8 cellular contexts compared by ENCODE assay signal in the genomic region with DNA sequence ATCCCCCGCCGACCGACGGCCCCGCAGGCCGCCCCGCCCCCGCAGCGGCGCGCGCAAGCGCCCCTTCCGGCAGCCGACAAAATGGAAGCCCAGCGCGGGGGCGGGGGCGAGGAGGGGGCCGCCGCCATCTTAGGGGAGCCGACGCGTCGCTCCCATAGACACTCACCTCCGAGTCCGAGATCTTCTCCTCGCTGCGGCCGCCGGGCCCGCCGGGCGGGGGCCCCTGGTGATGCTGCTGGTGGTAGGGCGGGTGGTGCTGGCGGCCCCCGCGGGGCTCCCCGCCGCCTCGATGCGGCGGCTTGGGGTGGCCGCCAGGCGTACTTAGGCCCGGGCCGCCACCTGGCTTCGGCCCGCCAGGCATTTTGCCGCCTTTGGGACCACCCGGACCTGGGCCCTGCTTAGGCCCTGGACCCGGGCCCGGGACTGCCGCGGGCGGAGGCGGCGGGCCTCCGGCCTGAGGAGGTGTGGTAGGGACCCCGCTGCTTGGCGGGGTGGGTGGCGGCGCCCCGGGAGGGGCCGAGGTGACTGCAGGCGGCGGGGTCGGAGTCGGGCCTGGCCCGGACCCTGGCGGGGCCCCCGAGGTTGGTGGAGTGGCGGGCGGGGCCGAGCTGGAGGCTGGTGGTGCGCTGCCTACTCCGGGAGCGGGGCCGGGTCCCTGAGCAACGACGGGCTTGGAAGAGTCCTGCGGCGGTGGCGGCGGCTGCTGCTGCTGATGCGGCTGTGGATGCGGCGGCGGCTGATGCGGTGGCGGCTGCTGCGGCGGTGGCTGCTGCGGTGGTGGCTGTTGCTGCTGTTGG. TPM values are rescaled to one million over a fixed set of nuclear protein-coding genes. Genes with fewer than 3 reads are reported as not detected.
DNase-seq lines count a peak whose midpoint lies in the region; ATAC-seq and TF ChIP-seq lines count a peak whose summit lies in the region.

No MANE protein-coding gene starts in this region.

- peak overlapping the region; percentile 53 for H2AFZ ChIP-seq in hepatocyte

- DNase-seq in GM06990 (ENCODE audit: extremely low read depth, insufficient read length) (peak; percentile 89), NCI-H1694 treated with DMSO at 0.1 percent for 48 hours (lab: John Stamatoyannopoulos, UW) (peak; percentile 17), T-helper 22 cell (ENCODE audit: low read depth) (peak; percentile 80), anterior cingulate cortex (lab: John Stamatoyannopoulos, UW) (peak in 56 of 58 donors; percentile 16 to 83 (median 64)), hepatocyte (ENCODE audit: low spot score) (peak; percentile 94), retina (peak; percentile 87), vagina (ENCODE audit: extremely low spot score in 2 of 2) (no peak)

- no peaks in the 10 kb centered on the region for H3K9me2 ChIP-seq in hepatocyte (replicated peaks; ENCODE audit: insufficient read depth)

- H3K27ac ChIP-seq in hepatocyte = peak overlapping the region; percentile 95
- peak overlapping the region; percentile 100 for H3K27ac ChIP-seq in vagina

- peaks cover 46% of the 10 kb centered on the region for H4K20me1 ChIP-seq in hepatocyte (ENCODE audit: insufficient read depth, poor library complexity, severe bottlenecking)

- under 1% methylated on average over 61 of the region's 94 CpGs for WGBS in hepatocyte (ENCODE audit: low lambda C conversion rate, missing lambda C conversion rate)

- H3K9me3 ChIP-seq in hepatocyte (ENCODE audit: low read depth) (no peaks in the 10 kb centered on the region), vagina (no peaks in the 10 kb centered on the region)

- H3K4me1 ChIP-seq in hepatocyte (ENCODE audit: insufficient read depth) = peaks cover 30% of the 10 kb centered on the region
- H3K4me1 ChIP-seq in vagina = peaks cover 48% of the 10 kb centered on the region

- H3K4me3 ChIP-seq in GM06990 (replicated peaks; ENCODE audit: low read depth, low read length) (peak overlapping the region; percentile 97), hepatocyte (peak overlapping the region; percentile 100), vagina (peak overlapping the region; percentile 93 to 99)

- H3K27me3 ChIP-seq in GM06990 (replicated peaks; ENCODE audit: control insufficient read depth, insufficient read depth, low read length) (no peaks in the 10 kb centered on the region), hepatocyte (no peaks in the 10 kb centered on the region), vagina (no peaks in the 10 kb centered on the region)

- peak overlapping the region; percentile 50 for H3K4me2 ChIP-seq in hepatocyte

- TF ChIP-seq CTCF in GM06990 (IDR thresholded peaks at IDR 0.05; ENCODE audit: insufficient read depth, low read length, poor library complexity, severe bottlenecking) = no peak
- TF ChIP-seq CTCF in hepatocyte (IDR thresholded peaks at IDR 0.05; ENCODE audit: poor library complexity) = peak; percentile 4
- peak in 1 of 3 experiments; percentile 6 for TF ChIP-seq CTCF in vagina (IDR thresholded peaks at IDR 0.05)

- TF ChIP-seq POLR2A in vagina (IDR thresholded peaks at IDR 0.05) = peak in 1 of 2 donors; percentile 30

- ATAC-seq in HG02678 (IDR thresholded peaks at IDR 0.05; ENCODE audit: unreplicated experiment) = peak; percentile 40

- intact Hi-C loops in vagina (cut with DNase I) = no loop called here

- peaks cover 56% of the 10 kb centered on the region for H3K79me2 ChIP-seq in hepatocyte

- H3K36me3 ChIP-seq in GM06990 (ENCODE audit: control insufficient read depth, insufficient read depth, low read length) (peaks cover 29% of the 10 kb centered on the region), hepatocyte (replicated peaks; ENCODE audit: insufficient read depth, low read depth) (peaks cover 4% of the 10 kb centered on the region), vagina (peaks cover 0 to 40% of the 10 kb centered on the region in 2 donors)

RNA-seq across cellular contexts. Expression of gene SFPQ, which starts 0.7 kb away (rescaled TPM):
- total RNA-seq in hepatocyte (138 and 183 TPM in 2 replicates), vagina (197 TPM)
- 165 and 170 TPM in 2 replicates for polyA plus RNA-seq in hepatocyte

Comparison
In these comparisons a context has a peak if more than half of its experiments do, and no peak if none do; other contexts are left out.
1. DNase-seq: peak in GM06990 (single experiment), NCI-H1694 treated with DMSO at 0.1 percent for 48 hours (single experiment), T-helper 22 cell (single experiment), anterior cingulate cortex (56 of 58), hepatocyte (single experiment) and retina (single experiment); none in vagina (0 of 2).
2. Peak in every context shown above with its lines, with median percentiles within 50 percentile points of each other: H3K4me3 ChIP-seq.